Comparison of ENCODE assay signal across 29 cellular contexts in the genomic region with DNA sequence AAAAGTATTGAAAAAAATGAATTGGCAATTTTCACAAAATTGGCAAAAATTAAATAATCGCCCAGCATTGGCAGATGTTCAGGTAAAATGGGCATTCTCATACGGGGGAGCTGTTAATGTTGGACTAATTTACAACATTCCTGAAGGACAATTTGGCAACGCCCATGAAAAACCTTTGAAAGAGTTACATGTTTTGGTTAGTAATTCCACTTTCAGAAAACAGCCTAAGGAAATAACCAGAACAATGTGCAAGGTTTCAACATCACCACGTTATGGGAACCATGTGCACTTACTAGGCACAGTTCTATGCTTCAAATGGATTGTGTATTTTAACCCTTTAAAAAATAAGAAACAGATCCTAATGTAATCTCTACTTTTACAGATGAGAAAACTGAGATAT.
"Had no signal": no experiment of that assay in that cellular context is flagged by ENCODE, and none has a peak within 500 bp of the region (broad histone marks: within the 10 kb centered on the region; RNA-seq: fewer than 3 reads in every experiment).

No MANE protein-coding gene starts in this region.

- DNase-seq: activated CD4-positive, alpha-beta memory T cell treated with anti-CD3 and anti-CD28 coated beads for 36 hours; activated CD4-positive, alpha-beta T cell treated with anti-CD3 and anti-CD28 coated beads, Interleukin-2, amount 10 ng/mL, durations not matched to agents 7 days and 5 days; activated CD4-positive, CD25-positive, alpha-beta regulatory T cell; activated gamma-delta T cell; activated naive CD4-positive, alpha-beta T cell treated with anti-CD3 and anti-CD28 coated beads for 36 hours; activated T-cell treated with anti-CD3 and anti-CD28 coated beads for 4 hours; activated T-cell treated with anti-CD3 and anti-CD28 coated beads, Interleukin-2, amount 50 U/mL, for 48 hours; brain microvascular endothelial cell; cerebellar nuclear complex; Kasumi-1; NCI-H1092; NCI-H1417; NCI-H1930; NCI-H2107; NCI-H2171 treated with DMSO at 0.1 percent for 48 hours; NCI-H345; NCI-H510A; NCI-H69; NK-92 treated with Interleukin-12 subunit alpha and Interleukin-12 subunit beta, amount 100 ng/mL, for 24 hours; OCI-M1; RPMI8226; T-cell; T-helper 2 cell had no signal

- H3K9me3 Mint-ChIP-seq: activated T-helper 17 cell treated with anti-CD3 and anti-CD28 coated beads, Interleukin-2, amount 50 U/mL, for 72 hours had no signal

- H3K27ac Mint-ChIP-seq: activated CD4-positive, alpha-beta memory T cell treated with anti-CD3 and anti-CD28 coated beads for 36 hours; activated CD4-positive, alpha-beta T cell treated with anti-CD3 and anti-CD28 coated beads, Interleukin-2, amount 10 ng/mL, durations not matched to agents 7 days and 5 days; activated naive CD4-positive, alpha-beta T cell treated with anti-CD3 and anti-CD28 coated beads for 36 hours; activated naive CD8-positive, alpha-beta T cell; activated T-helper 17 cell treated with anti-CD3 and anti-CD28 coated beads, Interleukin-2, amount 50 U/mL, for 72 hours; T-cell had no signal

- H3K4me3 Mint-ChIP-seq: activated CD4-positive, alpha-beta memory T cell treated with anti-CD3 and anti-CD28 coated beads for 36 hours; activated CD4-positive, alpha-beta T cell treated with anti-CD3 and anti-CD28 coated beads, Interleukin-2, amount 10 ng/mL, durations not matched to agents 7 days and 5 days; activated naive CD4-positive, alpha-beta T cell treated with anti-CD3 and anti-CD28 coated beads for 36 hours; activated naive CD8-positive, alpha-beta T cell; activated T-helper 17 cell treated with anti-CD3 and anti-CD28 coated beads, Interleukin-2, amount 50 U/mL, for 72 hours; T-cell had no signal

- H3K27ac ChIP-seq: brain microvascular endothelial cell, SK-N-MC, VCaP had no signal

- ATAC-seq: activated T-helper 17 cell treated with anti-CD3 and anti-CD28 coated beads, Interleukin-2, amount 50 U/mL, for 72 hours; Panc1; Right ventricle myocardium inferior; T-cell had no signal

- H3K27me3 Mint-ChIP-seq: activated CD4-positive, alpha-beta memory T cell treated with anti-CD3 and anti-CD28 coated beads for 36 hours; activated CD4-positive, alpha-beta T cell treated with anti-CD3 and anti-CD28 coated beads, Interleukin-2, amount 10 ng/mL, durations not matched to agents 7 days and 5 days; activated naive CD8-positive, alpha-beta T cell; activated T-helper 17 cell treated with anti-CD3 and anti-CD28 coated beads, Interleukin-2, amount 50 U/mL, for 72 hours; T-cell had no signal

- H3K27me3 ChIP-seq: brain microvascular endothelial cell had no signal

- H3K36me3 ChIP-seq: brain microvascular endothelial cell had no signal

- H3K4me3 ChIP-seq: SK-N-MC had no signal
